ENCODE assay signal across 15 cellular contexts in the genomic region with DNA sequence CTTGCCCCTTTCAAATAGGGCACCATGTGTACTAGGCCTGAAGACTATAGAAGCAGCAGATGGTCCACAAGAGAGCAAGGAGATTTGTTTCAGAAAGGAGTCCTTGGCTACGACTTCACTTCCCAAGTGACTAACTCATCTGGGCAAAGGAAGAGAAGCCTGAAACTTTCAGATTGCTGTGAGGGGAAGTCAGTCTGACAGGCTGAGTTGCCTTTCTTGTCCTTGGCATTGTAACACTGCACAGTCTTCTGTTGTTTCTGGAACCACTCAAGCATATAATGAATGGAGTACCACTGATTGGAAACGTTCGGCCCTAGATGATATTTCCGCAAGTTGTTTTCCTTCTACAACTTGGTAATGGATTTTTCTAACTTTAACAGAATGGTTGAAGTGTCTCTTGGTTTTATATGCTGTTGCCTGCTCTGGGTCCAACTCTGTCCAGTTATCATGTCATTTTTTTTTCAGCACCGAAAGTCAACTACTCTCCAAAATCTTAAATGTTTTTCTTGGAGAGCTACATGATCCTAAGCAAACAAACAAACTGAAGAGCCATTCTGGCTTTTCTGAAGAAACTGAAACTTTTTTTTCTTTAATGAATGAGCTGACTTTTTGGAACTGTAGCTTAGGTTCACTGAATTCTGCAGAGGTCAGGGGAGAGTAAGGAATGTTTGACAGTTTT.
A peak's percentile ranks its signal among the peaks of the same experiment; 100 is the strongest.
DNase-seq lines count a peak whose midpoint lies in the region; FAIRE-seq and TF ChIP-seq lines count a peak whose summit lies in the region.
"Had no signal": no experiment of that assay in that cellular context is flagged by ENCODE, and none has a peak within 500 bp of the region (broad histone marks: within the 10 kb centered on the region; RNA-seq: fewer than 3 reads in every experiment).

No MANE protein-coding gene starts in this region.

- H3K36me3 ChIP-seq in parathyroid adenoma (ENCODE audit: control insufficient read depth, insufficient read depth, low read length), result no peaks in the 10 kb centered on the region
- H3K36me3 ChIP-seq: transverse colon had no signal

- H3K36me3 Mint-ChIP-seq in activated T-helper 2 cell treated with anti-CD3 and anti-CD28 coated beads, Interferon-gamma antibody, Interleukin-2, Interleukin-4, amounts not matched to agents 10 μg/mL and 5 μg/mL and 100 μg/mL, durations not matched to agents 14 hours and 24 hours and 36 hours (ENCODE audit: low read depth), result no peaks in the 10 kb centered on the region

- no peaks in the 10 kb centered on the region for H3K27me3 ChIP-seq in parathyroid adenoma (ENCODE audit: control insufficient read depth, insufficient read depth, low read length)
- H3K27me3 ChIP-seq: transverse colon had no signal

- H3K4me1 ChIP-seq in parathyroid adenoma, result no peaks in the 10 kb centered on the region
- H3K4me1 ChIP-seq: transverse colon had no signal

- no peaks in the 10 kb centered on the region for H3K4me1 Mint-ChIP-seq in activated T-helper 2 cell treated with anti-CD3 and anti-CD28 coated beads, Interferon-gamma antibody, Interleukin-2, Interleukin-4, amounts not matched to agents 10 μg/mL and 5 μg/mL and 100 μg/mL, durations not matched to agents 14 hours and 24 hours and 36 hours (ENCODE audit: low read depth)

- FAIRE-seq in HTR-8/SVneo (lab: Jason Lieb, UNC), result no peak
- FAIRE-seq: endometrium had no signal

- no peak for TF ChIP-seq CTCF in fibroblast of mammary gland (conservative IDR thresholded peaks at IDR 0.05; ENCODE audit: control insufficient read depth, insufficient read depth, low read depth, low read length)
- TF ChIP-seq CTCF in parathyroid adenoma (IDR thresholded peaks at IDR 0.05), result no peak

- peak; percentile 15 for DNase-seq in DMS79 (lab: John Stamatoyannopoulos, UW)
- DNase-seq in fibroblast of mammary gland (ENCODE audit: low read depth), result peak; percentile 54
- DNase-seq in activated T-helper 2 cell treated with anti-CD3 and anti-CD28 coated beads, Interferon-gamma antibody, Interleukin-2, Interleukin-4, amounts not matched to agents 10 μg/mL and 5 μg/mL and 100 μg/mL, durations not matched to agents 14 hours and 24 hours and 36 hours (ENCODE audit: low spot score), result no peak
- no peak for DNase-seq in occipital lobe (lab: John Stamatoyannopoulos, UW)
- no peak for DNase-seq in HTR-8/SVneo (ENCODE audit: insufficient read length, low spot score)
- no peak for DNase-seq in NCI-H774 (lab: John Stamatoyannopoulos, UW)
- DNase-seq: activated gamma-delta T cell; hypothalamus; mammary epithelial cell; nucleus accumbens; stimulated activated CD4-positive, alpha-beta T cell treated with anti-CD3 and anti-CD28 coated beads, Interleukin-15, amount 100 ng/mL, for 24 hours; transverse colon had no signal

- H3K4me3 ChIP-seq in fibroblast of mammary gland (ENCODE audit: control insufficient read depth, low read depth, low read length) (no peak overlapping the region), parathyroid adenoma (ENCODE audit: low read depth, low read length) (no peak overlapping the region)
- H3K4me3 ChIP-seq: transverse colon had no signal

- no peak overlapping the region for H2AFZ ChIP-seq in parathyroid adenoma

- peak overlapping the region; percentile 21 for H3K4me2 ChIP-seq in parathyroid adenoma (ENCODE audit: low read length)

- no peaks in the 10 kb centered on the region for H3K9me3 Mint-ChIP-seq in activated T-helper 2 cell treated with anti-CD3 and anti-CD28 coated beads, Interferon-gamma antibody, Interleukin-2, Interleukin-4, amounts not matched to agents 10 μg/mL and 5 μg/mL and 100 μg/mL, durations not matched to agents 14 hours and 24 hours and 36 hours

- no peaks in the 10 kb centered on the region for H3K27me3 Mint-ChIP-seq in activated T-helper 2 cell treated with anti-CD3 and anti-CD28 coated beads, Interferon-gamma antibody, Interleukin-2, Interleukin-4, amounts not matched to agents 10 μg/mL and 5 μg/mL and 100 μg/mL, durations not matched to agents 14 hours and 24 hours and 36 hours (ENCODE audit: low read depth)

- intact Hi-C loops in activated T-helper 2 cell treated with anti-CD3 and anti-CD28 coated beads, Interferon-gamma antibody, Interleukin-2, Interleukin-4, amounts not matched to agents 10 μg/mL and 5 μg/mL and 100 μg/mL, durations not matched to agents 14 hours and 24 hours and 36 hours (cut with micrococcal nuclease), result no loop called here

- H3K4me3 Mint-ChIP-seq in activated T-helper 2 cell treated with anti-CD3 and anti-CD28 coated beads, Interferon-gamma antibody, Interleukin-2, Interleukin-4, amounts not matched to agents 10 μg/mL and 5 μg/mL and 100 μg/mL, durations not matched to agents 14 hours and 24 hours and 36 hours (ENCODE audit: low read depth), result no peak overlapping the region

- H3K9me3 ChIP-seq in parathyroid adenoma (ENCODE audit: control insufficient read depth, low read length), result no peaks in the 10 kb centered on the region
- H3K9me3 ChIP-seq: transverse colon had no signal

- H3K79me2 ChIP-seq in parathyroid adenoma, result no peaks in the 10 kb centered on the region

- H3K9ac ChIP-seq in parathyroid adenoma, result no peak overlapping the region

- H3K27ac Mint-ChIP-seq in activated T-helper 2 cell treated with anti-CD3 and anti-CD28 coated beads, Interferon-gamma antibody, Interleukin-2, Interleukin-4, amounts not matched to agents 10 μg/mL and 5 μg/mL and 100 μg/mL, durations not matched to agents 14 hours and 24 hours and 36 hours, result no peak overlapping the region

- no peak overlapping the region for H3K27ac ChIP-seq in parathyroid adenoma

TF ChIP-seq in PFSK-1, 5 proteins besides CTCF, POLR2A, EP300 and RAD21:
- 0 out of 2 replicates have a peak, but pooled peaks have one; percentile 63 for TF ChIP-seq SIN3A (IDR thresholded peaks at IDR 0.05; ENCODE audit: borderline replicate concordance, insufficient read depth, low read length)
- TF ChIP-seq FOXP2 (optimal IDR thresholded peaks at IDR 0.05; ENCODE audit: borderline replicate concordance, extremely low read depth, extremely low read length, insufficient read depth), result no peak
- TF ChIP-seq POLR2AphosphoS5 (IDR thresholded peaks at IDR 0.05; ENCODE audit: low read depth, low read length), result peak; percentile 37; the same call in 1 of the 2 replicates

Comparison
In these comparisons a context has a peak if more than half of its experiments do, and no peak if none do; other contexts are left out.
1. DNase-seq: peak in DMS79 (single experiment) and fibroblast of mammary gland (single experiment); none in activated T-helper 2 cell treated with anti-CD3 and anti-CD28 coated beads, Interferon-gamma antibody, Interleukin-2, Interleukin-4, amounts not matched to agents 10 μg/mL and 5 μg/mL and 100 μg/mL, durations not matched to agents 14 hours and 24 hours and 36 hours (single experiment), occipital lobe (single experiment), HTR-8/SVneo (single experiment) and NCI-H774 (single experiment).